28 cellular contexts compared by ENCODE assay signal in the genomic region with DNA sequence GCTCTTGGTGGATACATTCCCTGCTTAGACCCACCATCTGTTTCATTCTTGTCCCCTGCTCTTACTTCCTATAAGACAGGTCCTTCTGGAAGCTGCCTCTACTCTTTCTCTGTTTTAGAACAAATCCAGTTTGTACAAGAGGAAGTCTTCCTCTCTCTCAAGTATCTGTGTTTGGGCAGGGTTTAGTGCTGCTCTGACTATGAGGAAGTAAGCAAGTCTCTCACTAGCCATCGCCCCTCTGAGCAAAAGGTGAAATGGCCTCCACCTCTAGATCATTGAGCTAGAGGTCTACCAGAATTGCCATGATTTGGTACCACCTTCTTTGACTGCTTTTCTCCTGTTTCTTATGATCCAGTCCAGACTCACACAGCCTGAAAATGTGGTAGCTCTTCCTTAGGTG. TPM values are rescaled to one million over a fixed set of nuclear protein-coding genes. Genes with fewer than 3 reads are reported as not detected.
A peak's percentile ranks its signal among the peaks of the same experiment; 100 is the strongest.
DNase-seq lines count a peak whose midpoint lies in the region; ATAC-seq and TF ChIP-seq lines count a peak whose summit lies in the region.
"Had no signal": no experiment of that assay in that cellular context is flagged by ENCODE, and none has a peak within 500 bp of the region (broad histone marks: within the 10 kb centered on the region; RNA-seq: fewer than 3 reads in every experiment).

No MANE protein-coding gene starts in this region.

- peak overlapping the region; percentile 18 to 73 (median 54) for H3K4me2 ChIP-seq in BLaER1 treated with 17β-estradiol and CSF1 and Interleukin-3, amounts not matched to agents 10 nM and 100 nM

- H3K9me3 Mint-ChIP-seq in IgD-negative memory B cell, result no peaks in the 10 kb centered on the region
- no peaks in the 10 kb centered on the region for H3K9me3 Mint-ChIP-seq in CD4-positive, alpha-beta T cell

- H3K27ac ChIP-seq in BLaER1 treated with 17β-estradiol and CSF1 and Interleukin-3, amounts not matched to agents 10 nM and 100 nM, result peak overlapping the region in 5 of 11 experiments; percentile 6 to 31 (median 12); a peak in 8 of 22 replicates
- no peak overlapping the region for H3K27ac ChIP-seq in CD4-positive, alpha-beta T cell (ENCODE audit: low read depth, low read length)
- H3K27ac ChIP-seq: brain microvascular endothelial cell, heart right ventricle, skin epidermis had no signal

- H3K9ac ChIP-seq in BLaER1 treated with 17β-estradiol and CSF1 and Interleukin-3, amounts not matched to agents 10 nM and 100 nM, result no peak overlapping the region

- no peak overlapping the region for H3K4me3 ChIP-seq in BLaER1 treated with 17β-estradiol and CSF1 and Interleukin-3, amounts not matched to agents 10 nM and 100 nM
- H3K4me3 ChIP-seq: heart right ventricle, skin epidermis had no signal

- peaks cover 0 to 6% (median 0%) of the 10 kb centered on the region in 11 experiments; a peak in 4 of 22 replicates for H4K20me1 ChIP-seq in BLaER1 treated with 17β-estradiol and CSF1 and Interleukin-3, amounts not matched to agents 10 nM and 100 nM

- peaks cover 19 to 33% (median 21%) of the 10 kb centered on the region in 3 donors for H3K4me1 Mint-ChIP-seq in IgD-negative memory B cell
- no peaks in the 10 kb centered on the region for H3K4me1 Mint-ChIP-seq in CD4-positive, alpha-beta T cell (ENCODE audit: low read depth)
- H3K4me1 Mint-ChIP-seq: activated CD4-positive, alpha-beta T cell treated with anti-CD3 and anti-CD28 coated beads for 36 hours had no signal

- H3K36me3 Mint-ChIP-seq in IgD-negative memory B cell, result peaks cover 2% of the 10 kb centered on the region
- H3K36me3 Mint-ChIP-seq in CD4-positive, alpha-beta T cell (ENCODE audit: low read depth), result no peaks in the 10 kb centered on the region

- ATAC-seq in esophagus mucosa (peak; percentile 43), HG03378 (IDR thresholded peaks at IDR 0.05; ENCODE audit: unreplicated experiment) (no peak), GM19455 (IDR thresholded peaks at IDR 0.05; ENCODE audit: unreplicated experiment) (no peak), HG02610 (IDR thresholded peaks at IDR 0.05; ENCODE audit: unreplicated experiment) (no peak)
- no peak for ATAC-seq in CD4-positive, alpha-beta T cell (ENCODE audit: poor library complexity)
- ATAC-seq: activated CD4-positive, alpha-beta T cell treated with anti-CD3 and anti-CD28 coated beads for 36 hours; heart right ventricle; left cardiac atrium had no signal

- H3K27me3 ChIP-seq in BLaER1 treated with 17β-estradiol and CSF1 and Interleukin-3, amounts not matched to agents 10 nM and 100 nM, result no peaks in the 10 kb centered on the region
- no peaks in the 10 kb centered on the region for H3K27me3 ChIP-seq in CD4-positive, alpha-beta T cell (ENCODE audit: control insufficient read depth, insufficient read depth, low read length)
- H3K27me3 ChIP-seq: brain microvascular endothelial cell had no signal

- intact Hi-C loops in CD4-positive, alpha-beta T cell (cut with DNase I, micrococcal nuclease), result no loop called here

- peaks cover 0 to 5% (median 0%) of the 10 kb centered on the region in 11 experiments; a peak in 4 of 22 replicates for H3K9me3 ChIP-seq in BLaER1 treated with 17β-estradiol and CSF1 and Interleukin-3, amounts not matched to agents 10 nM and 100 nM (replicated peaks in 1 of 11)
- H3K9me3 ChIP-seq in CD4-positive, alpha-beta T cell (ENCODE audit: control insufficient read depth, low read length), result no peaks in the 10 kb centered on the region
- H3K9me3 ChIP-seq: heart right ventricle had no signal

- H3K36me3 ChIP-seq in BLaER1 treated with 17β-estradiol and CSF1 and Interleukin-3, amounts not matched to agents 10 nM and 100 nM, result peaks cover 29 to 84% (median 44%) of the 10 kb centered on the region in 11 experiments
- H3K36me3 ChIP-seq: brain microvascular endothelial cell, heart right ventricle had no signal

- POLR2A ChIA-PET in CD4-positive, alpha-beta T cell (lab: Charles Lee), result no interaction called here

- H3K27me3 Mint-ChIP-seq in IgD-negative memory B cell, result no peaks in the 10 kb centered on the region
- H3K27me3 Mint-ChIP-seq in CD4-positive, alpha-beta T cell, result no peaks in the 10 kb centered on the region
- H3K27me3 Mint-ChIP-seq: activated CD4-positive, alpha-beta T cell treated with anti-CD3 and anti-CD28 coated beads for 36 hours had no signal

- peak overlapping the region in 2 of 4 donors; percentile 24 to 56 for H3K4me3 Mint-ChIP-seq in IgD-negative memory B cell
- H3K4me3 Mint-ChIP-seq in CD4-positive, alpha-beta T cell, result no peak overlapping the region
- H3K4me3 Mint-ChIP-seq: activated CD4-positive, alpha-beta T cell treated with anti-CD3 and anti-CD28 coated beads for 36 hours had no signal

- DNase-seq in OCI-M1 (lab: John Stamatoyannopoulos, UW), result peak; percentile 5
- DNase-seq in CD4-positive, alpha-beta T cell, result no peak
- DNase-seq: activated CD4-positive, alpha-beta T cell treated with anti-CD3 and anti-CD28 coated beads for 36 hours; activated CD8-positive, alpha-beta memory T cell treated with anti-CD3 and anti-CD28 coated beads for 24 hours; activated naive CD4-positive, alpha-beta T cell; activated T-cell treated with anti-CD3 and anti-CD28 coated beads, Interleukin-2, amount 50 U/mL, for 1 hour; brain microvascular endothelial cell; heart right ventricle; left cardiac atrium; mesenchymal stem cell; NCI-H1092 treated with DMSO at 0.1 percent for 48 hours; NCI-H187 treated with DMSO at 0.1 percent for 48 hours; NCI-H526 treated with DMSO at 0.1 percent for 48 hours; nucleus accumbens; stimulated activated CD4-positive, alpha-beta T cell treated with anti-CD3 and anti-CD28 coated beads, Interleukin-1b, Interleukin-23, amount 100 ng/mL, for 48 hours had no signal

- no peak for TF ChIP-seq CTCF in CD4-positive, alpha-beta T cell (IDR thresholded peaks at IDR 0.05)

- CTCF ChIA-PET in CD4-positive, alpha-beta T cell (lab: Charles Lee), result no interaction called here

- peaks cover 25 to 66% (median 56%) of the 10 kb centered on the region in 10 experiments for H3K4me1 ChIP-seq in BLaER1 treated with 17β-estradiol and CSF1 and Interleukin-3, amounts not matched to agents 10 nM and 100 nM
- H3K4me1 ChIP-seq: heart right ventricle had no signal

- peak overlapping the region; percentile 47 to 55 (median 51) for H3K27ac Mint-ChIP-seq in IgD-negative memory B cell
- no peak overlapping the region for H3K27ac Mint-ChIP-seq in CD4-positive, alpha-beta T cell
- H3K27ac Mint-ChIP-seq: activated CD4-positive, alpha-beta T cell treated with anti-CD3 and anti-CD28 coated beads for 36 hours had no signal

RNA-seq across cellular contexts. Expression of a gene that starts 8.4 kb away (rescaled TPM):
- 113 TPM for polyA plus RNA-seq in IgD-negative memory B cell
- total RNA-seq in esophagus mucosa, result 1.0 TPM
- under 1 TPM; 0.42 to 0.49 TPM for total RNA-seq in CD4-positive, alpha-beta T cell
- total RNA-seq: A673; activated CD4-positive, alpha-beta T cell treated with anti-CD3 and anti-CD28 coated beads for 36 hours; chondrocyte; epithelial cell of proximal tubule; fibroblast of villous mesenchyme; myocyte had no signal
- polyA plus RNA-seq: BJ had no signal

RNA-seq across cellular contexts. Expression of a gene that starts 13.3 kb away (rescaled TPM):
- polyA plus RNA-seq in IgD-negative memory B cell, result 2,145 TPM
- total RNA-seq in esophagus mucosa, result 361 TPM
- total RNA-seq in CD4-positive, alpha-beta T cell, result 100 to 1,000 TPM; 417 to 536 TPM

RNA-seq across cellular contexts. Expression of a gene that starts 29.0 kb away (rescaled TPM):
- polyA plus RNA-seq in IgD-negative memory B cell, result 6.7 TPM
- total RNA-seq in esophagus mucosa, result 14.2 TPM
- 1 to 10 TPM; 5.0 to 6.4 TPM for total RNA-seq in CD4-positive, alpha-beta T cell

RNA-seq across cellular contexts. Expression of a gene that starts 30.2 kb away (rescaled TPM):
- polyA plus RNA-seq in IgD-negative memory B cell, result 17.9 TPM
- total RNA-seq in esophagus mucosa, result 16.9 TPM
- 10 to 100 TPM; 26.6 to 26.8 TPM for total RNA-seq in CD4-positive, alpha-beta T cell

RNA-seq across cellular contexts. Expression of a gene that starts 30.5 kb away (rescaled TPM):
- polyA plus RNA-seq in IgD-negative memory B cell, result 74.2 TPM
- total RNA-seq in esophagus mucosa, result 31.5 TPM
- 10 to 100 TPM; 50.9 to 51.4 TPM for total RNA-seq in CD4-positive, alpha-beta T cell
